Comparison of ENCODE assay signal across 2 cellular contexts in genomic region chr3:194090178-194090555, GRCh38. TPM values are rescaled to one million over a fixed set of nuclear protein-coding genes. Genes with fewer than 3 reads are reported as not detected.
"Had no signal": no experiment of that assay in that cellular context is flagged by ENCODE, and none has a peak within 500 bp of the region (broad histone marks: within the 10 kb centered on the region; RNA-seq: fewer than 3 reads in every experiment).

No MANE protein-coding gene starts in this region.

RNA-seq across cellular contexts. Expression of gene HES1, which starts 45.8 kb away (rescaled TPM):
- total RNA-seq: activated CD8-positive, alpha-beta memory T cell treated with anti-CD3 and anti-CD28 coated beads for 36 hours; activated naive CD8-positive, alpha-beta T cell treated with anti-CD3 and anti-CD28 coated beads, Interleukin-2, amount 10 ng/mL, durations not matched to agents 7 days and 5 days had no signal
